ENCODE assay signal across 1 cellular context in the genomic region with DNA sequence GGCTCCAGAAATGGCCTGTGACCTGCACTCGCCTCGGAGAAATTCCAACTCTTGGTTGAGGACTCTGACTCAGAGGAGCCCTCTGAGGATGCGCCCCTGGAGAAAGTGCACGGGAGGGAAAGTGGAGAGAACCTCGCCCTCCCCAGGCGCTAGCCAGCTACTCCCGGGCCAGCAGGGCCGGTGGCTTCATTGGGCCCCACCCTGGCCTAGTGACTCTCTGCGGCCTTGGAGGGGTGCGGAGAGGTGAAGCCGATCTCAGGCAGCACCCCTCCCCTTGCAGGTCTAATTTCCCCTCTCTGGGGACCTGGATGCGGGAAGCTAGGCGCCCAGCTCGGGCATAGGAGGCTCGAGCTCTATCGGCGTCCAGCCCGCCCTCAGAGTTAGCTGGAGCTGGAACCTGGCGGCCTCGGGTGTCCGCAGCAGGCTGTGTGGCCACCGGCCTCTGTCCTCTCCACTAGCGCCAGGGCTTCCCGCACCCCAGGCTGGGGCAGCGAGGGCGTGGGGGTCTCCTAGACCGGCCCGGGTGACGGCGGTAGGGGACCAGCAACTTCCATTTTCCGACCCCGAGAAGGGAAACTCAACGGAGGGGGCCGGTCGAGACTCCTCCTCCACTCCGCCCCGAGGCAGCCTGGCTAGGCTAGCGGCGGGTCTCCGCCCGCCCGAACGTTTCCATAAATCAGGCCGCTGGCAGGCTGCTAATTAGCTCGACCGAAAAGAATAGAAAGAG.
TF ChIP-seq lines count a peak whose summit lies in the region.

No MANE protein-coding gene starts in this region.

TF ChIP-seq in HEK293, 187 proteins besides CTCF, POLR2A, EP300 and RAD21 (continued from another document):
- TF ChIP-seq ZBTB20 (tag by site-specific recombination; IDR thresholded peaks at IDR 0.05) (peak; percentile 48; the same call in 1 of the 2 replicates), ZNF473 (tag by site-specific recombination; IDR thresholded peaks at IDR 0.05) (no peak), ZBTB8A (tag by site-specific recombination; IDR thresholded peaks at IDR 0.05) (peak; percentile 23; the same call in 1 of the 2 replicates), ZSCAN30 (tag by site-specific recombination; IDR thresholded peaks at IDR 0.05) (peak; percentile 52; the same call in 1 of the 2 replicates), ZNF335 (tag by site-specific recombination; conservative IDR thresholded peaks at IDR 0.05) (peak; percentile 73), ZNF837 (tag by site-specific recombination; IDR thresholded peaks at IDR 0.05) (no peak), GLI4 (tag by site-specific recombination; IDR thresholded peaks at IDR 0.05) (no peak), ZFP69B (tag by site-specific recombination; IDR thresholded peaks at IDR 0.05) (peak; percentile 90), ZNF791 (tag by site-specific recombination; IDR thresholded peaks at IDR 0.05) (no peak), ZFP3 (tag by site-specific recombination; IDR thresholded peaks at IDR 0.05; ENCODE audit: low read depth) (no peak), ZNF16 (tag by site-specific recombination; IDR thresholded peaks at IDR 0.05; ENCODE audit: low read depth) (no peak), HOXD13 (CRISPR knock-in tag; IDR thresholded peaks at IDR 0.05; ENCODE audit: borderline replicate concordance) (no peak), ZNF2 (tag by site-specific recombination; IDR thresholded peaks at IDR 0.05) (peak; percentile 54; the same call in 1 of the 2 replicates), SCRT2 (tag by site-specific recombination; IDR thresholded peaks at IDR 0.05) (peak; percentile 26; the same call in 1 of the 2 replicates), PRDM1 (tag by site-specific recombination; IDR thresholded peaks at IDR 0.05) (peak; percentile 92), MEIS1 (CRISPR knock-in tag; IDR thresholded peaks at IDR 0.05; ENCODE audit: borderline replicate concordance) (0 out of 2 replicates have a peak, but pooled peaks have one; percentile 67), SP7 (tag by site-specific recombination; IDR thresholded peaks at IDR 0.05) (peak; percentile 61), ZXDB (tag by site-specific recombination; IDR thresholded peaks at IDR 0.05) (peak; percentile 56), ZFP37 (tag by site-specific recombination; IDR thresholded peaks at IDR 0.05) (0 out of 2 replicates have a peak, but pooled peaks have one; percentile 41), KLF16 (tag by site-specific recombination; IDR thresholded peaks at IDR 0.05) (no peak), ZNF423 (tag by site-specific recombination; IDR thresholded peaks at IDR 0.05) (no peak), SP3 (tag by site-specific recombination; IDR thresholded peaks at IDR 0.05) (peak; percentile 46; the same call in 1 of the 2 replicates), ZNF530 (tag by site-specific recombination; IDR thresholded peaks at IDR 0.05; ENCODE audit: low read depth) (no peak), ZNF747 (tag by site-specific recombination; IDR thresholded peaks at IDR 0.05) (no peak), ZNF394 (tag by site-specific recombination; IDR thresholded peaks at IDR 0.05; ENCODE audit: borderline replicate concordance) (peak; percentile 98), SP2 (tag by site-specific recombination; IDR thresholded peaks at IDR 0.05) (peak; percentile 37; the same call in 1 of the 2 replicates), ZNF501 (tag by site-specific recombination; IDR thresholded peaks at IDR 0.05) (0 out of 2 replicates have a peak, but pooled peaks have one; percentile 15), GLIS2 (tag by site-specific recombination; IDR thresholded peaks at IDR 0.05) (peak; percentile 75)
- TF ChIP-seq, protein P1, sequence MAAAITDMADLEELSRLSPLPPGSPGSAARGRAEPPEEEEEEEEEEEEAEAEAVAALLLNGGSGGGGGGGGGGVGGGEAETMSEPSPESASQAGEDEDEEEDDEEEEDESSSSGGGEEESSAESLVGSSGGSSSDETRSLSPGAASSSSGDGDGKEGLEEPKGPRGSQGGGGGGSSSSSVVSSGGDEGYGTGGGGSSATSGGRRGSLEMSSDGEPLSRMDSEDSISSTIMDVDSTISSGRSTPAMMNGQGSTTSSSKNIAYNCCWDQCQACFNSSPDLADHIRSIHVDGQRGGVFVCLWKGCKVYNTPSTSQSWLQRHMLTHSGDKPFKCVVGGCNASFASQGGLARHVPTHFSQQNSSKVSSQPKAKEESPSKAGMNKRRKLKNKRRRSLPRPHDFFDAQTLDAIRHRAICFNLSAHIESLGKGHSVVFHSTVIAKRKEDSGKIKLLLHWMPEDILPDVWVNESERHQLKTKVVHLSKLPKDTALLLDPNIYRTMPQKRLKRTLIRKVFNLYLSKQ (tag by site-specific recombination; IDR thresholded peaks at IDR 0.05; ENCODE audit: borderline replicate concordance), result no peak
- TF ChIP-seq, protein P2, sequence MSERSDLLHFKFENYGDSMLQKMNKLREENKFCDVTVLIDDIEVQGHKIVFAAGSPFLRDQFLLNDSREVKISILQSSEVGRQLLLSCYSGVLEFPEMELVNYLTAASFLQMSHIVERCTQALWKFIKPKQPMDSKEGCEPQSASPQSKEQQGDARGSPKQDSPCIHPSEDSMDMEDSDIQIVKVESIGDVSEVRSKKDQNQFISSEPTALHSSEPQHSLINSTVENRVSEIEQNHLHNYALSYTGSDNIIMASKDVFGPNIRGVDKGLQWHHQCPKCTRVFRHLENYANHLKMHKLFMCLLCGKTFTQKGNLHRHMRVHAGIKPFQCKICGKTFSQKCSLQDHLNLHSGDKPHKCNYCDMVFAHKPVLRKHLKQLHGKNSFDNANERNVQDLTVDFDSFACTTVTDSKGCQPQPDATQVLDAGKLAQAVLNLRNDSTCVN (tag by site-specific recombination; optimal IDR thresholded peaks at IDR 0.05), result peak; percentile 51
- TF ChIP-seq, protein P3, sequence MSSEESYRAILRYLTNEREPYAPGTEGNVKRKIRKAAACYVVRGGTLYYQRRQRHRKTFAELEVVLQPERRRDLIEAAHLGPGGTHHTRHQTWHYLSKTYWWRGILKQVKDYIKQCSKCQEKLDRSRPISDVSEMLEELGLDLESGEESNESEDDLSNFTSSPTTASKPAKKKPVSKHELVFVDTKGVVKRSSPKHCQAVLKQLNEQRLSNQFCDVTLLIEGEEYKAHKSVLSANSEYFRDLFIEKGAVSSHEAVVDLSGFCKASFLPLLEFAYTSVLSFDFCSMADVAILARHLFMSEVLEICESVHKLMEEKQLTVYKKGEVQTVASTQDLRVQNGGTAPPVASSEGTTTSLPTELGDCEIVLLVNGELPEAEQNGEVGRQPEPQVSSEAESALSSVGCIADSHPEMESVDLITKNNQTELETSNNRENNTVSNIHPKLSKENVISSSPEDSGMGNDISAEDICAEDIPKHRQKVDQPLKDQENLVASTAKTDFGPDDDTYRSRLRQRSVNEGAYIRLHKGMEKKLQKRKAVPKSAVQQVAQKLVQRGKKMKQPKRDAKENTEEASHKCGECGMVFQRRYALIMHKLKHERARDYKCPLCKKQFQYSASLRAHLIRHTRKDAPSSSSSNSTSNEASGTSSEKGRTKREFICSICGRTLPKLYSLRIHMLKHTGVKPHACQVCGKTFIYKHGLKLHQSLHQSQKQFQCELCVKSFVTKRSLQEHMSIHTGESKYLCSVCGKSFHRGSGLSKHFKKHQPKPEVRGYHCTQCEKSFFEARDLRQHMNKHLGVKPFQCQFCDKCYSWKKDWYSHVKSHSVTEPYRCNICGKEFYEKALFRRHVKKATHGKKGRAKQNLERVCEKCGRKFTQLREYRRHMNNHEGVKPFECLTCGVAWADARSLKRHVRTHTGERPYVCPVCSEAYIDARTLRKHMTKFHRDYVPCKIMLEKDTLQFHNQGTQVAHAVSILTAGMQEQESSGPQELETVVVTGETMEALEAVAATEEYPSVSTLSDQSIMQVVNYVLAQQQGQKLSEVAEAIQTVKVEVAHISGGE (tag by site-specific recombination; conservative IDR thresholded peaks at IDR 0.05; ENCODE audit: low read depth), result peak; percentile 21; the same call in 1 of the 2 replicates
- TF ChIP-seq, protein P4, sequence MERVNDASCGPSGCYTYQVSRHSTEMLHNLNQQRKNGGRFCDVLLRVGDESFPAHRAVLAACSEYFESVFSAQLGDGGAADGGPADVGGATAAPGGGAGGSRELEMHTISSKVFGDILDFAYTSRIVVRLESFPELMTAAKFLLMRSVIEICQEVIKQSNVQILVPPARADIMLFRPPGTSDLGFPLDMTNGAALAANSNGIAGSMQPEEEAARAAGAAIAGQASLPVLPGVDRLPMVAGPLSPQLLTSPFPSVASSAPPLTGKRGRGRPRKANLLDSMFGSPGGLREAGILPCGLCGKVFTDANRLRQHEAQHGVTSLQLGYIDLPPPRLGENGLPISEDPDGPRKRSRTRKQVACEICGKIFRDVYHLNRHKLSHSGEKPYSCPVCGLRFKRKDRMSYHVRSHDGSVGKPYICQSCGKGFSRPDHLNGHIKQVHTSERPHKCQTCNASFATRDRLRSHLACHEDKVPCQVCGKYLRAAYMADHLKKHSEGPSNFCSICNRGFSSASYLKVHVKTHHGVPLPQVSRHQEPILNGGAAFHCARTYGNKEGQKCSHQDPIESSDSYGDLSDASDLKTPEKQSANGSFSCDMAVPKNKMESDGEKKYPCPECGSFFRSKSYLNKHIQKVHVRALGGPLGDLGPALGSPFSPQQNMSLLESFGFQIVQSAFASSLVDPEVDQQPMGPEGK (tag by site-specific recombination; IDR thresholded peaks at IDR 0.05), result peak; percentile 39; the same call in 1 of the 2 replicates
- TF ChIP-seq, protein P5, sequence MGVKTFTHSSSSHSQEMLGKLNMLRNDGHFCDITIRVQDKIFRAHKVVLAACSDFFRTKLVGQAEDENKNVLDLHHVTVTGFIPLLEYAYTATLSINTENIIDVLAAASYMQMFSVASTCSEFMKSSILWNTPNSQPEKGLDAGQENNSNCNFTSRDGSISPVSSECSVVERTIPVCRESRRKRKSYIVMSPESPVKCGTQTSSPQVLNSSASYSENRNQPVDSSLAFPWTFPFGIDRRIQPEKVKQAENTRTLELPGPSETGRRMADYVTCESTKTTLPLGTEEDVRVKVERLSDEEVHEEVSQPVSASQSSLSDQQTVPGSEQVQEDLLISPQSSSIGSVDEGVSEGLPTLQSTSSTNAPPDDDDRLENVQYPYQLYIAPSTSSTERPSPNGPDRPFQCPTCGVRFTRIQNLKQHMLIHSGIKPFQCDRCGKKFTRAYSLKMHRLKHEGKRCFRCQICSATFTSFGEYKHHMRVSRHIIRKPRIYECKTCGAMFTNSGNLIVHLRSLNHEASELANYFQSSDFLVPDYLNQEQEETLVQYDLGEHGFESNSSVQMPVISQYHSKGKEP (tag by site-specific recombination; IDR thresholded peaks at IDR 0.05), result 0 out of 2 replicates have a peak, but pooled peaks have one; percentile 19
- TF ChIP-seq, protein P6, sequence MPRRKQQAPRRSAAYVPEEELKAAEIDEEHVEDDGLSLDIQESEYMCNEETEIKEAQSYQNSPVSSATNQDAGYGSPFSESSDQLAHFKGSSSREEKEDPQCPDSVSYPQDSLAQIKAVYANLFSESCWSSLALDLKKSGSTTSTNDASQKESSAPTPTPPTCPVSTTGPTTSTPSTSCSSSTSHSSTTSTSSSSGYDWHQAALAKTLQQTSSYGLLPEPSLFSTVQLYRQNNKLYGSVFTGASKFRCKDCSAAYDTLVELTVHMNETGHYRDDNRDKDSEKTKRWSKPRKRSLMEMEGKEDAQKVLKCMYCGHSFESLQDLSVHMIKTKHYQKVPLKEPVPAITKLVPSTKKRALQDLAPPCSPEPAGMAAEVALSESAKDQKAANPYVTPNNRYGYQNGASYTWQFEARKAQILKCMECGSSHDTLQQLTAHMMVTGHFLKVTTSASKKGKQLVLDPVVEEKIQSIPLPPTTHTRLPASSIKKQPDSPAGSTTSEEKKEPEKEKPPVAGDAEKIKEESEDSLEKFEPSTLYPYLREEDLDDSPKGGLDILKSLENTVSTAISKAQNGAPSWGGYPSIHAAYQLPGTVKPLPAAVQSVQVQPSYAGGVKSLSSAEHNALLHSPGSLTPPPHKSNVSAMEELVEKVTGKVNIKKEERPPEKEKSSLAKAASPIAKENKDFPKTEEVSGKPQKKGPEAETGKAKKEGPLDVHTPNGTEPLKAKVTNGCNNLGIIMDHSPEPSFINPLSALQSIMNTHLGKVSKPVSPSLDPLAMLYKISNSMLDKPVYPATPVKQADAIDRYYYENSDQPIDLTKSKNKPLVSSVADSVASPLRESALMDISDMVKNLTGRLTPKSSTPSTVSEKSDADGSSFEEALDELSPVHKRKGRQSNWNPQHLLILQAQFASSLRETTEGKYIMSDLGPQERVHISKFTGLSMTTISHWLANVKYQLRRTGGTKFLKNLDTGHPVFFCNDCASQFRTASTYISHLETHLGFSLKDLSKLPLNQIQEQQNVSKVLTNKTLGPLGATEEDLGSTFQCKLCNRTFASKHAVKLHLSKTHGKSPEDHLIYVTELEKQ (tag by site-specific recombination; IDR thresholded peaks at IDR 0.05; ENCODE audit: borderline replicate concordance), result 0 out of 2 replicates have a peak, but pooled peaks have one; percentile 5
TF ChIP-seq in HEK293: peak in this region for 29.
